In genomic region chr4:5660185-5660584, GRCh38 we compare ENCODE assay signal across 35 cellular contexts. TPM values are rescaled to one million over a fixed set of nuclear protein-coding genes. Genes with fewer than 3 reads are reported as not detected.
A peak's percentile ranks its signal among the peaks of the same experiment; 100 is the strongest.
DNase-seq lines count a peak whose midpoint lies in the region; ATAC-seq, FAIRE-seq and TF ChIP-seq lines count a peak whose summit lies in the region.
"Had no signal": no experiment of that assay in that cellular context is flagged by ENCODE, and none has a peak within 500 bp of the region (broad histone marks: within the 10 kb centered on the region; RNA-seq: fewer than 3 reads in every experiment).

No MANE protein-coding gene starts in this region.

- intact Hi-C loops in right lobe of liver (cut with DNase I), result no loop called here

- 90 to 93% methylated on average over 1 of the region's 1 CpG for WGBS in GM23248 (ENCODE audit: low coverage in 1 of 2, low lambda C conversion rate in 2 of 2, missing lambda C conversion rate in 2 of 2), 2 experiments
- WGBS in right lobe of liver (ENCODE audit: insufficient coverage, low coverage, low lambda C conversion rate, missing lambda C conversion rate), result 67% methylated on average over 1 of the region's 1 CpG

- H3K36me3 Mint-ChIP-seq in astrocyte (ENCODE audit: low read depth, unreplicated experiment), result peaks cover 20% of the 10 kb centered on the region
- H3K36me3 Mint-ChIP-seq: memory B cell had no signal

- H3K4me2 ChIP-seq in GM23248 (ENCODE audit: unreplicated experiment) (no peak overlapping the region), astrocyte (ENCODE audit: low read length) (no peak overlapping the region)
- H3K4me2 ChIP-seq: BLaER1 treated with 17β-estradiol and CSF1 and Interleukin-3, amounts not matched to agents 10 nM and 100 nM had no signal

- peaks cover 3% of the 10 kb centered on the region; the same call in 1 of the 2 replicates for H3F3A ChIP-seq in GM23248 (ENCODE audit: insufficient read depth)

- ATAC-seq in right lobe of liver, result no peak
- ATAC-seq: gastrocnemius medialis; left colon; stimulated activated naive B cell treated with anti-CD40 and anti-IgM and Interleukin-4, amounts not matched to agents 10 μg/mL and 1 μg/mL and 100 μg/mL, for 72 hours had no signal

- no peak overlapping the region for H3K27ac ChIP-seq in GM23248
- no peak overlapping the region for H3K27ac ChIP-seq in astrocyte (ENCODE audit: low read depth, low read length)
- no peak overlapping the region for H3K27ac ChIP-seq in coronary artery
- no peak overlapping the region for H3K27ac ChIP-seq in right lobe of liver
- H3K27ac ChIP-seq: BLaER1 treated with 17β-estradiol and CSF1 and Interleukin-3, amounts not matched to agents 10 nM and 100 nM; breast epithelium; gastrocnemius medialis; ovary had no signal

- peak; percentile 49 for DNase-seq in GM23248
- peak; percentile 10 for DNase-seq in astrocyte (ENCODE audit: low read depth)
- peak; percentile 14 for DNase-seq in fibroblast of pulmonary artery (ENCODE audit: low read depth)
- peak; percentile 24 for DNase-seq in renal cortical epithelial cell (ENCODE audit: low read depth)
- DNase-seq in coronary artery (ENCODE audit: low spot score), result no peak
- DNase-seq in right lobe of liver, result no peak
- no peak for DNase-seq in DMS 273 treated with DMSO at 0.1 percent for 48 hours (lab: John Stamatoyannopoulos, UW)
- DNase-seq: activated CD4-positive, alpha-beta memory T cell treated with anti-CD3 and anti-CD28 coated beads for 36 hours; activated CD4-positive, CD25-positive, alpha-beta regulatory T cell treated with anti-CD3 and anti-CD28 coated beads, Interleukin-2, amount 50 U/mL, for 72 hours; activated naive CD4-positive, alpha-beta T cell treated with anti-CD3 and anti-CD28 coated beads, Interleukin-2, amount 50 U/mL, for 16 hours; amniotic stem cell; DMS153; effector CD8-positive, alpha-beta T cell; gastrocnemius medialis; GF-D8; KBM-7; left colon; MG63; NCI-H1105 treated with DMSO at 0.1 percent for 48 hours; NCI-H2029; NCI-H524 treated with DMSO at 0.1 percent for 48 hours; nephron progenitor cell; ovary; retina; SHP77 treated with DMSO at 0.1 percent for 48 hours; small intestine; stimulated activated naive B cell treated with anti-CD40 and anti-IgM and Interleukin-4, amounts not matched to agents 10 μg/mL and 1 μg/mL and 100 μg/mL, for 72 hours; substantia nigra; trophoblast cell had no signal

- no peak overlapping the region for H3K27ac Mint-ChIP-seq in astrocyte (ENCODE audit: unreplicated experiment)
- H3K27ac Mint-ChIP-seq: activated CD4-positive, alpha-beta memory T cell treated with anti-CD3 and anti-CD28 coated beads for 36 hours; activated T-helper 2 cell treated with anti-CD3 and anti-CD28 coated beads, Interferon-gamma antibody, Interleukin-2, Interleukin-4, amounts not matched to agents 10 μg/mL and 5 μg/mL and 100 μg/mL, durations not matched to agents 14 hours and 24 hours and 36 hours; memory B cell; nephron progenitor cell; stimulated activated naive B cell treated with anti-CD40 and anti-IgM and Interleukin-4, amounts not matched to agents 10 μg/mL and 1 μg/mL and 100 μg/mL, for 72 hours had no signal

- no peaks in the 10 kb centered on the region for H3K9me3 ChIP-seq in GM23248 (ENCODE audit: low read depth)
- H3K9me3 ChIP-seq in astrocyte (ENCODE audit: insufficient read depth, low read depth, low read length), result no peaks in the 10 kb centered on the region
- no peaks in the 10 kb centered on the region for H3K9me3 ChIP-seq in right lobe of liver
- H3K9me3 ChIP-seq: gastrocnemius medialis, MG63, ovary had no signal

- H3K4me3 ChIP-seq in GM23248 (no peak overlapping the region), astrocyte (ENCODE audit: insufficient read depth, low read depth, low read length) (no peak overlapping the region), fibroblast of pulmonary artery (replicated peaks; ENCODE audit: low read depth, low read length) (no peak overlapping the region), coronary artery (no peak overlapping the region), right lobe of liver (no peak overlapping the region)
- H3K4me3 ChIP-seq: BLaER1 treated with 17β-estradiol and CSF1 and Interleukin-3, amounts not matched to agents 10 nM and 100 nM; breast epithelium; gastrocnemius medialis; MG63; ovary had no signal

- in situ Hi-C loops in GM23248 (cut with MboI), result no loop called here

- H3K9me2 ChIP-seq in GM23248 (ENCODE audit: insufficient read depth), result no peaks in the 10 kb centered on the region

- no peaks in the 10 kb centered on the region for H3K27me3 Mint-ChIP-seq in astrocyte (ENCODE audit: low read depth, unreplicated experiment)
- H3K27me3 Mint-ChIP-seq: activated CD4-positive, alpha-beta memory T cell treated with anti-CD3 and anti-CD28 coated beads for 36 hours had no signal

- FAIRE-seq in astrocyte (lab: Jason Lieb, UNC), result no peak
- FAIRE-seq: colon, HTR-8/SVneo, small intestine had no signal

- H4K20me1 ChIP-seq in GM23248 (ENCODE audit: insufficient read depth) (no peaks in the 10 kb centered on the region), astrocyte (ENCODE audit: insufficient read depth, low read length) (no peaks in the 10 kb centered on the region)
- H4K20me1 ChIP-seq: BLaER1 treated with 17β-estradiol and CSF1 and Interleukin-3, amounts not matched to agents 10 nM and 100 nM had no signal

- peaks cover 8% of the 10 kb centered on the region for H3K9me3 Mint-ChIP-seq in astrocyte (ENCODE audit: unreplicated experiment)

- H2AFZ ChIP-seq in GM23248, result no peak overlapping the region
- H2AFZ ChIP-seq in astrocyte (ENCODE audit: low read depth, low read length), result no peak overlapping the region

- H3K36me3 ChIP-seq in GM23248 (ENCODE audit: low read depth) (peaks cover 23% of the 10 kb centered on the region), astrocyte (ENCODE audit: insufficient read depth, low read length) (peaks cover 13% of the 10 kb centered on the region), right lobe of liver (peaks cover 0 to 3% (median 0%) of the 10 kb centered on the region in 4 donors)
- H3K36me3 ChIP-seq: gastrocnemius medialis, MG63, ovary had no signal

- H3K79me2 ChIP-seq in GM23248 (ENCODE audit: insufficient read depth) (no peaks in the 10 kb centered on the region), astrocyte (ENCODE audit: insufficient read depth, low read length) (no peaks in the 10 kb centered on the region)

- TF ChIP-seq POLR2A in right lobe of liver (IDR thresholded peaks at IDR 0.05), result no peak

- TF ChIP-seq CTCF in astrocyte (IDR thresholded peaks at IDR 0.05; ENCODE audit: insufficient read depth, low read depth, low read length) (no peak), fibroblast of pulmonary artery (IDR thresholded peaks at IDR 0.05; ENCODE audit: low read length, missing control alignments) (no peak), coronary artery (IDR thresholded peaks at IDR 0.05) (no peak), right lobe of liver (IDR thresholded peaks at IDR 0.05) (no peak)

- no peaks in the 10 kb centered on the region for H3K4me1 Mint-ChIP-seq in astrocyte (ENCODE audit: low read depth, unreplicated experiment)
- H3K4me1 Mint-ChIP-seq: memory B cell, nephron progenitor cell had no signal

- H3K27me3 ChIP-seq in GM23248 (replicated peaks; ENCODE audit: insufficient read depth), result no peaks in the 10 kb centered on the region
- H3K27me3 ChIP-seq in astrocyte (ENCODE audit: insufficient read depth, low read length), result no peaks in the 10 kb centered on the region
- H3K27me3 ChIP-seq in right lobe of liver, result no peaks in the 10 kb centered on the region
- H3K27me3 ChIP-seq: BLaER1 treated with 17β-estradiol and CSF1 and Interleukin-3, amounts not matched to agents 10 nM and 100 nM; breast epithelium; gastrocnemius medialis; MG63; ovary had no signal

- H3K9ac ChIP-seq in GM23248 (no peak overlapping the region), astrocyte (ENCODE audit: low read length) (no peak overlapping the region)
- H3K9ac ChIP-seq: BLaER1 treated with 17β-estradiol and CSF1 and Interleukin-3, amounts not matched to agents 10 nM and 100 nM had no signal

- H3K4me3 Mint-ChIP-seq in astrocyte (ENCODE audit: unreplicated experiment), result no peak overlapping the region
- H3K4me3 Mint-ChIP-seq: activated CD4-positive, alpha-beta memory T cell treated with anti-CD3 and anti-CD28 coated beads for 36 hours; memory B cell; nephron progenitor cell; stimulated activated naive B cell treated with anti-CD40 and anti-IgM and Interleukin-4, amounts not matched to agents 10 μg/mL and 1 μg/mL and 100 μg/mL, for 72 hours had no signal

- H3K4me1 ChIP-seq in GM23248 (ENCODE audit: insufficient read depth) (no peaks in the 10 kb centered on the region), astrocyte (ENCODE audit: insufficient read depth, low read length) (no peaks in the 10 kb centered on the region), right lobe of liver (no peaks in the 10 kb centered on the region)
- H3K4me1 ChIP-seq: breast epithelium, gastrocnemius medialis had no signal

RNA-seq across cellular contexts. Expression of gene EVC2, which starts 48.2 kb away (rescaled TPM):
- total RNA-seq in GM23248 (2014; rRNA removed; shearing (Covaris generic)), result 8.0 and 8.1 TPM in 2 replicates
- polyA plus RNA-seq in GM23248 (2016; fragmentation: Nextera tagmentation; extraction: Ambion mirVana), result 4.3 and 4.6 TPM in 2 replicates
- total RNA-seq in astrocyte, result 3.3 and 3.5 TPM in 2 replicates
- total RNA-seq in renal cortical epithelial cell, result 6.6 and 14.7 TPM in 2 replicates
- total RNA-seq in right lobe of liver, result under 1 TPM; 0.24 to 0.93 (median 0.53) TPM

RNA-seq across cellular contexts. Expression of gene EVC, which starts 50.8 kb away (rescaled TPM):
- 36.8 and 56.2 TPM in 2 replicates for total RNA-seq in GM23248 (2014; rRNA removed; shearing (Covaris generic))
- polyA plus RNA-seq in GM23248 (2016; fragmentation: Nextera tagmentation; extraction: Ambion mirVana), result 4.0 and 4.9 TPM in 2 replicates
- total RNA-seq in astrocyte (23.9 and 24.0 TPM in 2 replicates), renal cortical epithelial cell (16.8 and 126 TPM in 2 replicates), right lobe of liver (1 to 10 TPM; 2.6 to 6.5 (median 3.2) TPM)

Comparison
In these comparisons a context has a peak if more than half of its experiments do, and no peak if none do; other contexts are left out.
1. DNase-seq: peak in GM23248 (single experiment), astrocyte (single experiment), fibroblast of pulmonary artery (single experiment) and renal cortical epithelial cell (single experiment); none in coronary artery (single experiment), right lobe of liver (0 of 3) and DMS 273 treated with DMSO at 0.1 percent for 48 hours (single experiment).